Comparison of ENCODE assay signal across 9 cellular contexts in the genomic region with DNA sequence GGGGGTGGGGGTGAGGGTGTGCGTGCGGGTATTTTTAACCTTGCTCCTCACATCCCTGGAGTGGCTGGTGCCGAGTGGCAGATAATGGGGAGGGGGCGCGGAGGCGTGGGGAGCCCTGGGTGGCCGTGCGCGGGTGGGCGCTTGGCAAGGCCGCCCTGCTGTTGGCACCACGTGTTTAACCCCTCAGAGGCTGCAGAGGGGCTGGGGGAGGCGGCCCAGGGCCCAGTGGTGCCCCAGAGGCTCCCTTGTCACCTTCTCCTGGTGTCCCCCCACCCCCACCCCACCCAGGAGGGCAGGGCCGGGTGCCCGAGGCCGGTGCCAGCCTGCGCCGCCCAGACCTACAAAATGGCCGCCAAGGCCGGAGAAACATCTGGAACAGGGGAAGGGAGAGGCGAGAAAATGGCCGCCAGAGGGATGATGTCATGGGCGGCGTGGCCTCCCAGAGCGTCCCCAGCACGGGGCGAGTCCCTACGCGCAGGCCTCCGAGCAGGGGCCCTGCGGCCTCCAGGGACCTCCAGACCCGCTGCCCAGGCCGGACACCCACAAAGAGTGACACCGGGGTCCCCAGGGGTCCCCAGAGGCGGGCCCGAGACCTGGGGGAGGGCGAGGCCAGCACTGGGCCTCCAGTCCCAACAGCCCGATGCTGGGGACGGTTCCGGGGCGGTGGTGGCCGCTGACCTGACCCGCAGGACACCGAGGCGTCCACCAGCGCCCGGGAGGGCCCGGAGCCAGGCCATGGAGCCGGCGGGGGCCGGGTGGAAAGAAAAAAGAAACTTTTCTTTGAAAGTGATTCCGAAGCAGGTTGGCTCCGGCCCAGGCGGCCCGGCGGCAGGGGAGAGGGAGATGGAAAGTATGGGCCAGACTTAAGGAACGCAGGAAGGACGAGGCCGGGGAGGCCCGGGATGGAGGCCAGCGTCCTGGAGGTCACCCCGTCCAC. TPM values are rescaled to one million over a fixed set of nuclear protein-coding genes. Genes with fewer than 3 reads are reported as not detected.
DNase-seq lines count a peak whose midpoint lies in the region; ATAC-seq and TF ChIP-seq lines count a peak whose summit lies in the region.
"Had no signal": no experiment of that assay in that cellular context is flagged by ENCODE, and none has a peak within 500 bp of the region (broad histone marks: within the 10 kb centered on the region; RNA-seq: fewer than 3 reads in every experiment).

No MANE protein-coding gene starts in this region.

- DNase-seq in DMS 273 (lab: John Stamatoyannopoulos, UW; ENCODE audit: unreplicated experiment) (peak; percentile 59), DMS 273 treated with DMSO at 0.1 percent for 48 hours (lab: John Stamatoyannopoulos, UW) (no peak), fibroblast of pulmonary artery (ENCODE audit: low read depth) (peak; percentile 90), myocyte (ENCODE audit: low read depth) (peak; percentile 67), aorta (peak; percentile 92 to 96), GM19240 (ENCODE audit: insufficient read length, low spot score) (no peak), RKO (ENCODE audit: low spot score) (no peak)
- DNase-seq in stimulated activated CD4-positive, alpha-beta T cell treated with anti-CD3 and anti-CD28 coated beads, Interleukin-15, amount 100 ng/mL, for 24 hours, result no peak

- H3K4me3 ChIP-seq in fibroblast of pulmonary artery (replicated peaks; ENCODE audit: low read depth, low read length), result peak overlapping the region; percentile 30
- peak overlapping the region; percentile 15 to 22 for H3K4me3 ChIP-seq in aorta (ENCODE audit: low read length in 2 of 2)

- H3K27me3 ChIP-seq in aorta (ENCODE audit: control insufficient read depth in 1 of 2, insufficient read depth in 2 of 2, low read length in 1 of 2), result no peaks in the 10 kb centered on the region

- WGBS in aorta, 2 donors, result 1 to 5% methylated on average over 54 to 62 of the region's 62 CpGs

- no peaks in the 10 kb centered on the region for H3K36me3 ChIP-seq in aorta (ENCODE audit: control insufficient read depth in 1 of 2, insufficient read depth in 2 of 2, low read length in 1 of 2)

- peaks cover 0 to 2% of the 10 kb centered on the region in 2 donors for H3K4me1 ChIP-seq in aorta (ENCODE audit: control insufficient read depth in 1 of 2, insufficient read depth in 2 of 2, low read length in 2 of 2)

- no peaks in the 10 kb centered on the region for H3K9me3 ChIP-seq in aorta (ENCODE audit: control insufficient read depth, low read length)

- no peak for TF ChIP-seq CTCF in fibroblast of pulmonary artery (IDR thresholded peaks at IDR 0.05; ENCODE audit: low read length, missing control alignments)

- peak overlapping the region; percentile 85 to 99 for H3K27ac ChIP-seq in aorta (ENCODE audit: low read depth in 1 of 2, low read length in 2 of 2)
- H3K27ac ChIP-seq: 22Rv1 had no signal

- ATAC-seq in aorta (ENCODE audit: low FRiP score), result peak; percentile 90

- intact Hi-C loops in aorta (cut with DNase I), result loop anchor here (2.0 to 5.0 kb wide), 3 partner anchors 24 to 68 kb away; partner anchors contain the start of gene NFIC (in 1 of the 2)

RNA-seq across cellular contexts. Expression of gene NFIC, which starts 38.2 kb away (rescaled TPM):
- total RNA-seq in myocyte (71.4 and 82.9 TPM in 2 replicates), aorta (100 to 1,000 TPM; 175 to 188 TPM)
- polyA plus RNA-seq in myocyte (2012), result 61.9 TPM
- 10 to 100 TPM; 37.5 to 37.7 TPM for polyA plus RNA-seq in aorta

Comparison
In these comparisons a context has a peak if more than half of its experiments do, and no peak if none do; other contexts are left out.
1. DNase-seq: peak in DMS 273 (single experiment), fibroblast of pulmonary artery (single experiment), myocyte (single experiment) and aorta (2 of 2); none in DMS 273 treated with DMSO at 0.1 percent for 48 hours (single experiment), GM19240 (single experiment), stimulated activated CD4-positive, alpha-beta T cell treated with anti-CD3 and anti-CD28 coated beads, Interleukin-15, amount 100 ng/mL, for 24 hours (single experiment) and RKO (single experiment).